ENCODE assay signal across 10 cellular contexts in genomic region chr11:2208691-2209369, GRCh38. TPM values are rescaled to one million over a fixed set of nuclear protein-coding genes. Genes with fewer than 3 reads are reported as not detected.
DNase-seq lines count a peak whose midpoint lies in the region; ATAC-seq, FAIRE-seq and TF ChIP-seq lines count a peak whose summit lies in the region.
"Had no signal": no experiment of that assay in that cellular context is flagged by ENCODE, and none has a peak within 500 bp of the region (broad histone marks: within the 10 kb centered on the region; RNA-seq: fewer than 3 reads in every experiment).

No MANE protein-coding gene starts in this region.

- no peaks in the 10 kb centered on the region for H3K9me3 Mint-ChIP-seq in activated CD8-positive, alpha-beta T cell treated with anti-CD3 and anti-CD28 coated beads for 36 hours

- no peaks in the 10 kb centered on the region for H3K36me3 Mint-ChIP-seq in activated CD8-positive, alpha-beta T cell treated with anti-CD3 and anti-CD28 coated beads for 36 hours (ENCODE audit: low read depth)

- POLR2A ChIA-PET in activated CD8-positive, alpha-beta T cell treated with anti-CD3 and anti-CD28 coated beads for 36 hours (lab: Charles Lee): no interaction called here

- H3K27me3 Mint-ChIP-seq in activated CD8-positive, alpha-beta T cell treated with anti-CD3 and anti-CD28 coated beads for 36 hours: no peaks in the 10 kb centered on the region

- H3K9ac ChIP-seq in keratinocyte (ENCODE audit: control insufficient read depth, extremely low read depth, insufficient read depth, low read length): no peak overlapping the region

- peaks cover 2% of the 10 kb centered on the region for H4K20me1 ChIP-seq in keratinocyte (ENCODE audit: control insufficient read depth, extremely low read depth, insufficient read depth, low read length)

- no peaks in the 10 kb centered on the region for H3K79me2 ChIP-seq in keratinocyte (ENCODE audit: control insufficient read depth, insufficient read depth, low read length)

- H3K4me3 ChIP-seq in keratinocyte (ENCODE audit: control insufficient read depth in 2 of 3, extremely low read depth in 1 of 3, insufficient read depth in 2 of 3, low read depth in 1 of 3, low read length in 3 of 3) (no peak overlapping the region), thyroid gland (replicated peaks in 1 of 3) (no peak overlapping the region)

- intact Hi-C loops in activated CD8-positive, alpha-beta T cell treated with anti-CD3 and anti-CD28 coated beads for 36 hours (cut with micrococcal nuclease): no loop called here
- intact Hi-C loops in thyroid gland (cut with DNase I): loop anchor here (10.0 kb wide), 1 partner anchor 316 kb away; no protein-coding TSS in a partner anchor

- H3K4me1 ChIP-seq in keratinocyte (ENCODE audit: control insufficient read depth, extremely low read depth, insufficient read depth, low read length) (no peaks in the 10 kb centered on the region), thyroid gland (peaks cover 10 to 15% of the 10 kb centered on the region in 2 donors)
- H3K4me1 ChIP-seq: BE2C had no signal

- H3K4me3 Mint-ChIP-seq in activated CD8-positive, alpha-beta T cell treated with anti-CD3 and anti-CD28 coated beads for 36 hours: no peak overlapping the region

- H3K36me3 ChIP-seq in keratinocyte (ENCODE audit: control insufficient read depth in 2 of 2, extremely low read depth in 1 of 2, insufficient read depth in 2 of 2, low read length in 2 of 2): no peaks in the 10 kb centered on the region
- H3K36me3 ChIP-seq in thyroid gland: no peaks in the 10 kb centered on the region
- H3K36me3 ChIP-seq: BE2C had no signal

- WGBS in thyroid gland, 2 donors: 57 to 66% methylated on average over 8 to 15 of the region's 24 CpGs

- dilution Hi-C loops in keratinocyte (cut with MboI; ENCODE audit: extremely low pct_ligation_motif_present, low sequenced_read_pairs): no loop called here

- peak; percentile 6 to 12 for DNase-seq in activated T-cell treated with anti-CD3 and anti-CD28 coated beads, Interleukin-2, amount 50 U/mL, for 48 hours
- DNase-seq in activated T-cell treated with anti-CD3 and anti-CD28 coated beads for 4 hours: no peak
- peak; percentile 1 for DNase-seq in activated CD8-positive, alpha-beta T cell treated with anti-CD3 and anti-CD28 coated beads for 36 hours
- no peak for DNase-seq in keratinocyte (ENCODE audit: low read depth, low spot score)
- peak; percentile 95 to 96 for DNase-seq in thyroid gland
- no peak for DNase-seq in NCI-H2227 treated with DMSO at 0.1 percent for 48 hours (lab: John Stamatoyannopoulos, UW)
- DNase-seq: BE2C, dermis blood vessel endothelial cell had no signal

- H3K27ac ChIP-seq in keratinocyte (ENCODE audit: control insufficient read depth, insufficient read depth, low read length): no peak overlapping the region
- peak overlapping the region; percentile 19 to 36 (median 32) for H3K27ac ChIP-seq in thyroid gland

- no peak for FAIRE-seq in keratinocyte (lab: Jason Lieb, UNC)

- no peak overlapping the region for H2AFZ ChIP-seq in keratinocyte (ENCODE audit: control insufficient read depth, low read length)

- no peaks in the 10 kb centered on the region for H3K9me1 ChIP-seq in keratinocyte (ENCODE audit: control insufficient read depth, extremely low read depth, insufficient read depth, low read length)

- no peak overlapping the region for H3K27ac Mint-ChIP-seq in activated CD8-positive, alpha-beta T cell treated with anti-CD3 and anti-CD28 coated beads for 36 hours

- H3K4me1 Mint-ChIP-seq in activated CD8-positive, alpha-beta T cell treated with anti-CD3 and anti-CD28 coated beads for 36 hours (ENCODE audit: low read depth): peaks cover 6% of the 10 kb centered on the region

- H3K4me2 ChIP-seq in keratinocyte (ENCODE audit: control insufficient read depth, extremely low read depth, insufficient read depth, low read depth, low read length): no peak overlapping the region

- TF ChIP-seq POLR2A in thyroid gland (IDR thresholded peaks at IDR 0.05): no peak

- no peak for TF ChIP-seq CTCF in activated CD8-positive, alpha-beta T cell treated with anti-CD3 and anti-CD28 coated beads for 36 hours (IDR thresholded peaks at IDR 0.05)
- TF ChIP-seq CTCF in keratinocyte (optimal IDR thresholded peaks at IDR 0.05 in 1 of 3, IDR thresholded peaks at IDR 0.05 in 1 of 3, conservative IDR thresholded peaks at IDR 0.05 in 1 of 3; ENCODE audit: extremely low read depth in 1 of 3, insufficient read depth in 2 of 3, low read length in 3 of 3): peak in 2 of 3 experiments; percentile 12 to 38
- TF ChIP-seq CTCF in thyroid gland (IDR thresholded peaks at IDR 0.05): peak in 5 of 6 experiments; percentile 44 to 74 (median 59)

- ATAC-seq in activated CD8-positive, alpha-beta T cell treated with anti-CD3 and anti-CD28 coated beads for 36 hours: no peak
- no peak for ATAC-seq in GM21381 (IDR thresholded peaks at IDR 0.05; ENCODE audit: unreplicated experiment)
- ATAC-seq in GM21737 (IDR thresholded peaks at IDR 0.05; ENCODE audit: unreplicated experiment): no peak

- H3K27me3 ChIP-seq in keratinocyte (ENCODE audit: control insufficient read depth, extremely low read depth, insufficient read depth, low read length) (peaks cover 21% of the 10 kb centered on the region), thyroid gland (no peaks in the 10 kb centered on the region)
- H3K27me3 ChIP-seq: BE2C had no signal

- no peaks in the 10 kb centered on the region for H3K9me3 ChIP-seq in keratinocyte (ENCODE audit: control insufficient read depth, low read depth, low read length)
- H3K9me3 ChIP-seq in thyroid gland: no peaks in the 10 kb centered on the region
- H3K9me3 ChIP-seq: BE2C had no signal

- CTCF ChIA-PET in activated CD8-positive, alpha-beta T cell treated with anti-CD3 and anti-CD28 coated beads for 36 hours (lab: Charles Lee): interaction anchor here (0.7 kb wide), 2 partner anchors 91 to 96 kb away, joined by 3 read pairs; no protein-coding TSS in a partner anchor

RNA-seq across cellular contexts. Expression of gene TH, which starts 37.2 kb away (rescaled TPM):
- total RNA-seq in activated CD8-positive, alpha-beta T cell treated with anti-CD3 and anti-CD28 coated beads for 36 hours: not detected
- 0.50 to 0.86 TPM (median 0.67 TPM) in 3 replicates for polyA plus RNA-seq in keratinocyte
- not detected for polyA plus RNA-seq in keratinocyte (2011; ENCODE audit: low read depth)
- polyA plus RNA-seq in keratinocyte (2011; cell fraction: cytosol; rRNA removed): 0.32 and 0.90 TPM in 2 replicates
- 1.2 and 2.6 TPM in 2 replicates for polyA plus RNA-seq in keratinocyte (2011; cell fraction: nucleus; rRNA removed)
- 0.31 and 1.4 TPM in 2 replicates for polyA plus RNA-seq in keratinocyte (2012; ENCODE audit: low replicate concordance)
- 0.16 to 0.43 TPM in 2 of 3 replicates, not detected in the other for polyA minus RNA-seq in keratinocyte
- 0.96 TPM for polyA minus RNA-seq in keratinocyte (2011; cell fraction: cytosol; rRNA and poly(A)+ RNA removed)
- 0.78 TPM in 1 of 2 replicates, not detected in the other for polyA minus RNA-seq in keratinocyte (2011; cell fraction: nucleus; rRNA and poly(A)+ RNA removed)
- total RNA-seq in thyroid gland: not detected
- total RNA-seq: dermis blood vessel endothelial cell had no signal

RNA-seq across cellular contexts. Expression of gene INS, which starts 47.8 kb away (rescaled TPM):
- not detected for total RNA-seq in activated CD8-positive, alpha-beta T cell treated with anti-CD3 and anti-CD28 coated beads for 36 hours
- polyA plus RNA-seq in keratinocyte: not detected in 3 replicates
- not detected for polyA plus RNA-seq in keratinocyte (2011; ENCODE audit: low read depth)
- not detected in 2 replicates for polyA plus RNA-seq in keratinocyte (2011; cell fraction: cytosol; rRNA removed)
- polyA plus RNA-seq in keratinocyte (2011; cell fraction: nucleus; rRNA removed): not detected in 2 replicates
- not detected in 2 replicates for polyA plus RNA-seq in keratinocyte (2012; ENCODE audit: low replicate concordance)
- not detected in 3 replicates for polyA minus RNA-seq in keratinocyte
- polyA minus RNA-seq in keratinocyte (2011; cell fraction: cytosol; rRNA and poly(A)+ RNA removed): not detected
- not detected in 2 replicates for polyA minus RNA-seq in keratinocyte (2011; cell fraction: nucleus; rRNA and poly(A)+ RNA removed)
- total RNA-seq in thyroid gland: not detected
- total RNA-seq: dermis blood vessel endothelial cell had no signal

Comparison
In these comparisons a context has a peak if more than half of its experiments do, and no peak if none do; other contexts are left out.
1. DNase-seq: peak in activated T-cell treated with anti-CD3 and anti-CD28 coated beads, Interleukin-2, amount 50 U/mL, for 48 hours (2 of 2), activated CD8-positive, alpha-beta T cell treated with anti-CD3 and anti-CD28 coated beads for 36 hours (single experiment) and thyroid gland (2 of 2); none in activated T-cell treated with anti-CD3 and anti-CD28 coated beads for 4 hours (single experiment), keratinocyte (single experiment) and NCI-H2227 treated with DMSO at 0.1 percent for 48 hours (single experiment).